ENCODE assay signal across 8 cellular contexts in genomic region chr6:131368077-131368911, GRCh38.
DNase-seq lines count a peak whose midpoint lies in the region; ATAC-seq and TF ChIP-seq lines count a peak whose summit lies in the region.

No MANE protein-coding gene starts in this region.

- no peak for TF ChIP-seq POLR2A in GM18505 (IDR thresholded peaks at IDR 0.05; ENCODE audit: borderline replicate concordance, extremely low read depth, insufficient read depth, insufficient read length)

- H3K27me3 ChIP-seq in skeletal muscle satellite cell (ENCODE audit: control insufficient read depth, insufficient read depth, low read length), result peaks cover 5% of the 10 kb centered on the region

- H3K9ac ChIP-seq in skeletal muscle satellite cell (ENCODE audit: low read depth, low read length), result no peak overlapping the region

- peak; percentile 73 for ATAC-seq in GM18505 (IDR thresholded peaks at IDR 0.05; ENCODE audit: unreplicated experiment)
- peak; percentile 59 for ATAC-seq in HG02610 (IDR thresholded peaks at IDR 0.05; ENCODE audit: unreplicated experiment)

- peaks cover 14% of the 10 kb centered on the region for H3K4me1 ChIP-seq in skeletal muscle satellite cell (ENCODE audit: control insufficient read depth, insufficient read depth, low read length)

- peak overlapping the region; percentile 21 for H3K4me2 ChIP-seq in skeletal muscle satellite cell (ENCODE audit: low read length)

- DNase-seq in NCI-H2107 treated with DMSO at 0.1 percent for 48 hours (lab: John Stamatoyannopoulos, UW; ENCODE audit: unreplicated experiment) (peak; percentile 58), fibroblast of gingiva (ENCODE audit: low read depth) (peak; percentile 76), LoVo (ENCODE audit: low spot score) (no peak), OCI-M2 (lab: John Stamatoyannopoulos, UW; ENCODE audit: unreplicated experiment) (no peak)
- DNase-seq in activated CD8-positive, alpha-beta memory T cell treated with anti-CD3 and anti-CD28 coated beads, Interleukin-2, amount 50 U/mL, for 48 hours, result no peak

- H3K9me3 ChIP-seq in skeletal muscle satellite cell (replicated peaks; ENCODE audit: low read length), result no peaks in the 10 kb centered on the region

- H3K36me3 ChIP-seq in skeletal muscle satellite cell (ENCODE audit: insufficient read depth, low read length), result no peaks in the 10 kb centered on the region

- H3K4me3 ChIP-seq in skeletal muscle satellite cell (ENCODE audit: low read length), result no peak overlapping the region

Comparison
In these comparisons a context has a peak if more than half of its experiments do, and no peak if none do; other contexts are left out.
1. DNase-seq: peak in NCI-H2107 treated with DMSO at 0.1 percent for 48 hours (single experiment) and fibroblast of gingiva (single experiment); none in activated CD8-positive, alpha-beta memory T cell treated with anti-CD3 and anti-CD28 coated beads, Interleukin-2, amount 50 U/mL, for 48 hours (single experiment), LoVo (single experiment) and OCI-M2 (single experiment).